14 cellular contexts compared by ENCODE assay signal in the genomic region with DNA sequence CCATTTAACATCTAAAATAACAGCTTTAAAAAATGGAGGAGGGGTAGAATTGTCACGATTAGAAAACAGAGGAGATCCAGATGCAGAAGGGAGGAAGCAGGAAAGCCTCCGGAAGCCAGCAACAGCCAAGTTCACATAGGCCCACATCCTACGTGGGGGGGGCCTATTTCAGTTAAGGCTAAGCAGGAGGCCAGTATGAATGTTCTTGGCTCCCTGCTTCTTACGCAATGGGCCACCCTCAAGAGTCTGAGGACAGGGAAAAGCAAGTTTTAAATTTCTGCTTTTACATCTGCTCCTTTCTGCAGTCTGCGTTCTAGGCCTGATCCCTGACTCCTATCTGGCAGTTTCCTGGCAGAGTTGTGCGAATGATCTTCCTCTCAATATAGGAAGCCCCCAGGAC. TPM values are rescaled to one million over a fixed set of nuclear protein-coding genes. Genes with fewer than 3 reads are reported as not detected.
A peak's percentile ranks its signal among the peaks of the same experiment; 100 is the strongest.
DNase-seq lines count a peak whose midpoint lies in the region; ATAC-seq and TF ChIP-seq lines count a peak whose summit lies in the region.
"Had no signal": no experiment of that assay in that cellular context is flagged by ENCODE, and none has a peak within 500 bp of the region (broad histone marks: within the 10 kb centered on the region; RNA-seq: fewer than 3 reads in every experiment).

No MANE protein-coding gene starts in this region.

- no peak for TF ChIP-seq POLR2A in stomach (IDR thresholded peaks at IDR 0.05)

- peak; percentile 61 to 65 for ATAC-seq in right cardiac atrium
- ATAC-seq in GM21360 (IDR thresholded peaks at IDR 0.05; ENCODE audit: unreplicated experiment), result no peak
- no peak for ATAC-seq in GM21515 (IDR thresholded peaks at IDR 0.05; ENCODE audit: unreplicated experiment)
- ATAC-seq in HG02981 (IDR thresholded peaks at IDR 0.05; ENCODE audit: unreplicated experiment), result no peak
- ATAC-seq: activated CD4-positive, alpha-beta T cell treated with anti-CD3 and anti-CD28 coated beads for 36 hours had no signal

- intact Hi-C loops in right cardiac atrium (cut with DNase I), result no loop called here
- intact Hi-C loops in stomach (cut with DNase I; ENCODE audit: low total_unique reads), result no loop called here

- H3K4me3 ChIP-seq in HL-60 (replicated peaks; ENCODE audit: insufficient read depth, low read length) (no peak overlapping the region), right cardiac atrium (ENCODE audit: low read length) (no peak overlapping the region), stomach (no peak overlapping the region)
- H3K4me3 ChIP-seq: SJCRH30 had no signal

- no peaks in the 10 kb centered on the region for H3K36me3 ChIP-seq in stomach
- H3K36me3 ChIP-seq: SJCRH30 had no signal

- H3K4me1 ChIP-seq in right cardiac atrium (ENCODE audit: control insufficient read depth, insufficient read depth, low read length) (peaks cover 5% of the 10 kb centered on the region), stomach (peaks cover 4 to 32% (median 22%) of the 10 kb centered on the region in 4 donors)

- no peak for TF ChIP-seq EP300 in stomach (IDR thresholded peaks at IDR 0.05)

- no peaks in the 10 kb centered on the region for H3K9me3 ChIP-seq in right cardiac atrium (ENCODE audit: control insufficient read depth, low read length)
- no peaks in the 10 kb centered on the region for H3K9me3 ChIP-seq in stomach
- H3K9me3 ChIP-seq: SJCRH30 had no signal

- H3K27me3 ChIP-seq in HL-60 (ENCODE audit: insufficient read depth, poor library complexity, severe bottlenecking), result no peaks in the 10 kb centered on the region
- H3K27me3 ChIP-seq in right cardiac atrium (ENCODE audit: control insufficient read depth, insufficient read depth), result no peaks in the 10 kb centered on the region
- no peaks in the 10 kb centered on the region for H3K27me3 ChIP-seq in stomach
- H3K27me3 ChIP-seq: SJCRH30 had no signal

- DNase-seq in HL-60 (ENCODE audit: low read depth in 1 of 2, low spot score in 1 of 2) (peak; percentile 76 to 85), amniotic epithelial cell (ENCODE audit: low read depth) (peak; percentile 71), right cardiac atrium (peak; percentile 78 to 81 (median 80)), stomach (peak; percentile 30), NCI-H2107 treated with DMSO at 0.1 percent for 48 hours (lab: John Stamatoyannopoulos, UW; ENCODE audit: unreplicated experiment) (no peak)
- DNase-seq: activated CD4-positive, alpha-beta T cell treated with anti-CD3 and anti-CD28 coated beads for 36 hours; activated gamma-delta T cell; CD4-positive, CD25-positive, alpha-beta regulatory T cell; H9; NCI-H2227 treated with DMSO at 0.1 percent for 48 hours; SJCRH30 had no signal

- WGBS in right cardiac atrium, result 42% methylated on average over 6 of the region's 6 CpGs
- 62 to 76% (median 73%) methylated on average over 6 of the region's 6 CpGs for WGBS in stomach, 5 donors

- peak overlapping the region; percentile 71 for H3K27ac ChIP-seq in HL-60 (replicated peaks)
- peak overlapping the region; percentile 72 for H3K27ac ChIP-seq in right cardiac atrium (ENCODE audit: low read length)
- peak overlapping the region in 4 of 5 donors; percentile 7 to 71 (median 48) for H3K27ac ChIP-seq in stomach
- H3K27ac ChIP-seq: SJCRH30 had no signal

- TF ChIP-seq CTCF in HL-60 (IDR thresholded peaks at IDR 0.05; ENCODE audit: insufficient read depth, low read length) (no peak), stomach (IDR thresholded peaks at IDR 0.05) (no peak)

RNA-seq across cellular contexts. Expression of gene RABIF, which starts 30.6 kb away (rescaled TPM):
- total RNA-seq in right cardiac atrium (1 to 10 TPM; 5.4 to 6.5 (median 5.7) TPM), stomach (1 to 10 TPM in 2 of 5 donors, under 1 TPM in 1, not detected in 2; 0.45 to 5.1 (median 4.2) TPM)
- polyA plus RNA-seq in right cardiac atrium (4.6 TPM), stomach (1 to 10 TPM; 4.9 to 9.1 (median 6.1) TPM)

RNA-seq across cellular contexts. Expression of gene PCAT6, which starts 47.6 kb away (rescaled TPM):
- total RNA-seq in right cardiac atrium (1 to 10 TPM in 2 of 4 donors, under 1 TPM in 1, not detected in 1; 0.79 to 1.6 (median 1.2) TPM), stomach (not detected)
- polyA plus RNA-seq in right cardiac atrium (4.9 TPM), stomach (1 to 10 TPM; 1.2 to 3.9 (median 2.7) TPM)
- total RNA-seq: CD4-positive, CD25-positive, alpha-beta regulatory T cell had no signal
- polyA plus RNA-seq: CD4-positive, CD25-positive, alpha-beta regulatory T cell had no signal

RNA-seq across cellular contexts. Expression of gene KDM5B, which starts 50.1 kb away (rescaled TPM):
- total RNA-seq in right cardiac atrium (10 to 100 TPM; 18.4 to 22.0 (median 19.1) TPM), stomach (100 to 1,000 TPM in 2 of 5 donors, 10 to 100 TPM in 3; 46.0 to 229 (median 84.5) TPM)
- polyA plus RNA-seq in right cardiac atrium (7.4 TPM), stomach (10 to 100 TPM in 1 of 3 donors, 1 to 10 TPM in 2; 6.5 to 13.4 (median 7.2) TPM)

Comparison
In these comparisons a context has a peak if more than half of its experiments do, and no peak if none do; other contexts are left out.
1. ATAC-seq: peak in right cardiac atrium (2 of 2); none in GM21360 (single experiment), GM21515 (single experiment) and HG02981 (single experiment).
2. Peak in every context shown above with its lines, with median percentiles within 50 percentile points of each other: H3K27ac ChIP-seq.